In the genomic region with DNA sequence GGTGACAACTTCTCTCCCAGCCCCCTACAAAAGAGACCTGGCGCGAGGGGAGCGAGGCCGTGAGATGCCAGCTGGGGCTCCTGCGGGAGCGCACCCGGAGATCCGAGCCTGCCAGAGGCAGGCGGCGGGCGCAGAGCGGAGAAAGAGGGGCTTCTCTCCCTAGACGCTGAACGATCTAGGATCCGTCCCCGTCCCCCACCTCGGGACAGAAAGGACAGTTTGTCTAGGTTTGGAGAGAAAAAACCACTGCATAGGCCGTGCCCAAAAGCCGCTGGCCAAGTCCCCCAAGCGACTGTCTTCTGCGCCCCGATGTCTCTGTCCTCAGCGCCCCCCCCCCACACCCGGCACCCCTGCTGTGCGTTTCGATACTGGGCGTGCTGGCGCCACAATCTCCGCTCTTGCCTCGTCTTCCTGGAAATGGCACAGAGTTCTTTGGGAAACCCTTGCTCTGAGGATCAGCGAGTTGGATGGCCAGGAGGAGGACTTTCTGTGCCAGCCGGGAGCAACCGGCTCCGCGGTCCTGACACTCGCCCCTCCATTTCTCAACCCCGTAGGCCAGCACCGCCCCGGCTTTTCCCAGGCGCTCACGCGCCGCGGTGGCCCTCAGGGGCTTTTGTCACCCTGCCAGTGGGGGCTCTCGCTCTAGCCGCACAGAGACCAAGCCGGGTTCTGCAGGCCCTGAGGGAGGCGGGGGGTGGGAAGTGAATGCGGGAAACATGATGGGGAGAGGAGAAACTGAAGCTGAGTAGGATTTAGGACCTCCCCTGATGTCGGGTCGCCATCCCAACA, we compare ENCODE assay signal across 8 cellular contexts. TPM values are rescaled to one million over a fixed set of nuclear protein-coding genes. Genes with fewer than 3 reads are reported as not detected.
DNase-seq lines count a peak whose midpoint lies in the region; ATAC-seq and TF ChIP-seq lines count a peak whose summit lies in the region.

No MANE protein-coding gene starts in this region.

- no peaks in the 10 kb centered on the region for H3K36me3 Mint-ChIP-seq in activated CD8-positive, alpha-beta memory T cell treated with anti-CD3 and anti-CD28 coated beads, Interleukin-2, amount 10 ng/mL, durations not matched to agents 7 days and 5 days
- H3K36me3 Mint-ChIP-seq in activated naive CD8-positive, alpha-beta T cell treated with anti-CD3 and anti-CD28 coated beads, Interleukin-2, amount 10 ng/mL, durations not matched to agents 7 days and 5 days: no peaks in the 10 kb centered on the region

- peak overlapping the region; percentile 59 for H3K4me3 ChIP-seq in thoracic aorta

- H3K27me3 ChIP-seq in thoracic aorta (replicated peaks; ENCODE audit: insufficient read depth): peaks cover 5% of the 10 kb centered on the region

- H3K36me3 ChIP-seq in thoracic aorta: no peaks in the 10 kb centered on the region

- CTCF ChIA-PET in activated CD8-positive, alpha-beta memory T cell treated with anti-CD3 and anti-CD28 coated beads, Interleukin-2, amount 10 ng/mL, durations not matched to agents 7 days and 5 days (lab: Charles Lee): interaction anchor here (1.0 to 3.0 kb wide), 3 partner anchors 438 to 609 kb away, joined by 3 to 17 read pairs (median 11); no protein-coding TSS in a partner anchor
- CTCF ChIA-PET in GM10248 (lab: Yijun Ruan, JAX): interaction anchor here (0.6 to 3.5 kb wide), 8 partner anchors 9 to 441 kb away, joined by 3 to 17 read pairs (median 5); partner anchors contain the start of gene COG1

- DNase-seq in activated CD8-positive, alpha-beta memory T cell treated with anti-CD3 and anti-CD28 coated beads, Interleukin-2, amount 10 ng/mL, durations not matched to agents 7 days and 5 days: no peak
- no peak for DNase-seq in activated CD8-positive, alpha-beta memory T cell treated with anti-CD3 and anti-CD28 coated beads for 24 hours
- DNase-seq in activated naive CD8-positive, alpha-beta T cell treated with anti-CD3 and anti-CD28 coated beads, Interleukin-2, amount 10 ng/mL, durations not matched to agents 7 days and 5 days: no peak
- DNase-seq in iris pigment epithelial cell (ENCODE audit: low read depth) (peak; percentile 3), thoracic aorta (ENCODE audit: low spot score) (no peak), NCI-H2029 treated with DMSO at 0.1 percent for 48 hours (lab: John Stamatoyannopoulos, UW) (no peak), COR-L47 (lab: John Stamatoyannopoulos, UW) (no peak), GM10248 (ENCODE audit: extremely low spot score) (no peak)

- peaks cover 35% of the 10 kb centered on the region for H3K4me1 Mint-ChIP-seq in activated CD8-positive, alpha-beta memory T cell treated with anti-CD3 and anti-CD28 coated beads, Interleukin-2, amount 10 ng/mL, durations not matched to agents 7 days and 5 days
- peaks cover 18% of the 10 kb centered on the region for H3K4me1 Mint-ChIP-seq in activated naive CD8-positive, alpha-beta T cell treated with anti-CD3 and anti-CD28 coated beads, Interleukin-2, amount 10 ng/mL, durations not matched to agents 7 days and 5 days

- H3K9me3 Mint-ChIP-seq in activated CD8-positive, alpha-beta memory T cell treated with anti-CD3 and anti-CD28 coated beads, Interleukin-2, amount 10 ng/mL, durations not matched to agents 7 days and 5 days (ENCODE audit: low read depth): no peaks in the 10 kb centered on the region
- H3K9me3 Mint-ChIP-seq in activated naive CD8-positive, alpha-beta T cell treated with anti-CD3 and anti-CD28 coated beads, Interleukin-2, amount 10 ng/mL, durations not matched to agents 7 days and 5 days: no peaks in the 10 kb centered on the region

- H3K27ac ChIP-seq in thoracic aorta: no peak overlapping the region

- no peaks in the 10 kb centered on the region for H3K9me3 ChIP-seq in thoracic aorta

- no peak overlapping the region for H3K27ac Mint-ChIP-seq in activated CD8-positive, alpha-beta memory T cell treated with anti-CD3 and anti-CD28 coated beads, Interleukin-2, amount 10 ng/mL, durations not matched to agents 7 days and 5 days
- no peak overlapping the region for H3K27ac Mint-ChIP-seq in activated naive CD8-positive, alpha-beta T cell treated with anti-CD3 and anti-CD28 coated beads, Interleukin-2, amount 10 ng/mL, durations not matched to agents 7 days and 5 days

- peaks cover 80% of the 10 kb centered on the region for H3K27me3 Mint-ChIP-seq in activated CD8-positive, alpha-beta memory T cell treated with anti-CD3 and anti-CD28 coated beads, Interleukin-2, amount 10 ng/mL, durations not matched to agents 7 days and 5 days
- H3K27me3 Mint-ChIP-seq in activated naive CD8-positive, alpha-beta T cell treated with anti-CD3 and anti-CD28 coated beads, Interleukin-2, amount 10 ng/mL, durations not matched to agents 7 days and 5 days: peaks cover 71% of the 10 kb centered on the region

- TF ChIP-seq CTCF in thoracic aorta (IDR thresholded peaks at IDR 0.05) (no peak), GM10248 (IDR thresholded peaks at IDR 0.05; ENCODE audit: control extremely low read depth, extremely low read depth, low read depth, missing control alignments) (no peak)

- POLR2A ChIA-PET in activated naive CD8-positive, alpha-beta T cell treated with anti-CD3 and anti-CD28 coated beads, Interleukin-2, amount 10 ng/mL, durations not matched to agents 7 days and 5 days (lab: Charles Lee): interaction anchor here (0.6 kb wide), 1 partner anchor 12 kb away, joined by 5 read pairs; no protein-coding TSS in a partner anchor
- POLR2A ChIA-PET in GM10248 (lab: Yijun Ruan, JAX): no interaction called here

- H3K4me1 ChIP-seq in thoracic aorta (ENCODE audit: control insufficient read depth in 1 of 2, low read depth in 2 of 2): peaks cover 17 to 29% of the 10 kb centered on the region in 2 donors

- peak overlapping the region; percentile 54 for H3K4me3 Mint-ChIP-seq in activated CD8-positive, alpha-beta memory T cell treated with anti-CD3 and anti-CD28 coated beads, Interleukin-2, amount 10 ng/mL, durations not matched to agents 7 days and 5 days
- H3K4me3 Mint-ChIP-seq in activated naive CD8-positive, alpha-beta T cell treated with anti-CD3 and anti-CD28 coated beads, Interleukin-2, amount 10 ng/mL, durations not matched to agents 7 days and 5 days: peak overlapping the region; percentile 80

- ATAC-seq in activated CD8-positive, alpha-beta memory T cell treated with anti-CD3 and anti-CD28 coated beads, Interleukin-2, amount 10 ng/mL, durations not matched to agents 7 days and 5 days: no peak
- ATAC-seq in activated naive CD8-positive, alpha-beta T cell treated with anti-CD3 and anti-CD28 coated beads, Interleukin-2, amount 10 ng/mL, durations not matched to agents 7 days and 5 days (ENCODE audit: low read depth): no peak
- ATAC-seq in thoracic aorta (ENCODE audit: insufficient number of reproducible peaks, low FRiP score, low read depth): no peak

RNA-seq across cellular contexts. Expression of gene SSTR2, which starts 1.0 kb away (rescaled TPM):
- total RNA-seq in activated CD8-positive, alpha-beta memory T cell treated with anti-CD3 and anti-CD28 coated beads, Interleukin-2, amount 10 ng/mL, durations not matched to agents 7 days and 5 days: under 1 TPM in 1 of 2 experiments, not detected in 1; 0.40 TPM
- not detected for total RNA-seq in activated naive CD8-positive, alpha-beta T cell treated with anti-CD3 and anti-CD28 coated beads, Interleukin-2, amount 10 ng/mL, durations not matched to agents 7 days and 5 days
- total RNA-seq in thoracic aorta: 1 to 10 TPM in 1 of 2 donors, under 1 TPM in 1; 0.41 to 2.9 TPM

RNA-seq across cellular contexts. Expression of gene COG1, which starts 27.0 kb away (rescaled TPM):
- total RNA-seq in activated CD8-positive, alpha-beta memory T cell treated with anti-CD3 and anti-CD28 coated beads, Interleukin-2, amount 10 ng/mL, durations not matched to agents 7 days and 5 days: 10 to 100 TPM; 26.6 to 33.9 TPM
- 10 to 100 TPM; 51.8 to 53.7 TPM for total RNA-seq in activated naive CD8-positive, alpha-beta T cell treated with anti-CD3 and anti-CD28 coated beads, Interleukin-2, amount 10 ng/mL, durations not matched to agents 7 days and 5 days
- 10 to 100 TPM; 32.1 to 34.1 TPM for total RNA-seq in thoracic aorta
